Comparison of ENCODE assay signal across 8 cellular contexts in genomic region chrX:24027086-24027485, GRCh38. TPM values are rescaled to one million over a fixed set of nuclear protein-coding genes. Genes with fewer than 3 reads are reported as not detected.
DNase-seq lines count a peak whose midpoint lies in the region; ATAC-seq and TF ChIP-seq lines count a peak whose summit lies in the region.

Gene KLHL15 (minus strand): TSS chrX:24027186. CDS start chrX:24006693, 20,493 bp downstream.

- no peak for ATAC-seq in GM18868 (IDR thresholded peaks at IDR 0.05; ENCODE audit: unreplicated experiment)

- peak within 1 kb of the TSS; percentile 89 for H3K4me3 Mint-ChIP-seq in T-helper 2 cell treated with Interferon-gamma antibody and Interleukin-4, amounts not matched to agents 5 μg/mL and 100 μg/mL, for 36 hours

- TF ChIP-seq CTCF in kidney epithelial cell (IDR thresholded peaks at IDR 0.05; ENCODE audit: insufficient read depth, low read length, poor library complexity, severe bottlenecking), result no peak

- no peaks in the 10 kb centered on the region for H3K27me3 Mint-ChIP-seq in T-helper 2 cell treated with Interferon-gamma antibody and Interleukin-4, amounts not matched to agents 5 μg/mL and 100 μg/mL, for 36 hours (ENCODE audit: low read depth)

- no peaks in the 10 kb centered on the region for H3K9me3 Mint-ChIP-seq in T-helper 2 cell treated with Interferon-gamma antibody and Interleukin-4, amounts not matched to agents 5 μg/mL and 100 μg/mL, for 36 hours

- H3K9ac ChIP-seq in adipocyte (ENCODE audit: low read length), result peak within 1 kb of the TSS; percentile 87

- no peaks in the 10 kb centered on the region for H3K9me3 ChIP-seq in adipocyte (ENCODE audit: control insufficient read depth, low read length)

- peak within 1 kb of the TSS; percentile 91 for H3K27ac Mint-ChIP-seq in T-helper 2 cell treated with Interferon-gamma antibody and Interleukin-4, amounts not matched to agents 5 μg/mL and 100 μg/mL, for 36 hours

- peaks cover 5% of the 10 kb centered on the region for H3K36me3 Mint-ChIP-seq in T-helper 2 cell treated with Interferon-gamma antibody and Interleukin-4, amounts not matched to agents 5 μg/mL and 100 μg/mL, for 36 hours (ENCODE audit: low read depth)

- H3K27me3 ChIP-seq in adipocyte (replicated peaks; ENCODE audit: control insufficient read depth, insufficient read depth, low read length) (peaks cover 7% of the 10 kb centered on the region), kidney epithelial cell (ENCODE audit: control insufficient read depth, insufficient read depth, low read length) (no peaks in the 10 kb centered on the region)

- DNase-seq in T-helper 2 cell treated with Interferon-gamma antibody and Interleukin-4, amounts not matched to agents 5 μg/mL and 100 μg/mL, for 36 hours (ENCODE audit: low spot score), result no peak
- no peak for DNase-seq in T-helper 2 cell
- DNase-seq in adipocyte (ENCODE audit: low read depth), result no peak
- DNase-seq in kidney epithelial cell (ENCODE audit: low read depth), result no peak
- no peak for DNase-seq in stimulated activated CD4-positive, alpha-beta T cell treated with anti-CD3 and anti-CD28 coated beads, Interleukin-1b, Interleukin-23, amount 100 ng/mL, for 48 hours
- DNase-seq in stimulated activated naive CD4-positive, alpha-beta T cell (lab: John Stamatoyannopoulos, UW), result no peak

- H3K36me3 ChIP-seq in adipocyte (ENCODE audit: control insufficient read depth, insufficient read depth, low read length, severe bottlenecking) (no peaks in the 10 kb centered on the region), kidney epithelial cell (ENCODE audit: control insufficient read depth, insufficient read depth, low read length) (no peaks in the 10 kb centered on the region)

- H3K27ac ChIP-seq in temporal lobe (ENCODE audit: low read depth, low read length), result peak within 1 kb of the TSS; percentile 85

- H3K4me3 ChIP-seq in adipocyte (ENCODE audit: low read length) (peak within 1 kb of the TSS; percentile 81), kidney epithelial cell (ENCODE audit: low read depth, low read length) (peak within 1 kb of the TSS; percentile 73)

- no peaks in the 10 kb centered on the region for H3K4me1 ChIP-seq in adipocyte (ENCODE audit: control insufficient read depth, insufficient read depth, low read length)

- H3K4me1 Mint-ChIP-seq in T-helper 2 cell treated with Interferon-gamma antibody and Interleukin-4, amounts not matched to agents 5 μg/mL and 100 μg/mL, for 36 hours (ENCODE audit: low read depth), result peaks cover 8% of the 10 kb centered on the region

RNA-seq across cellular contexts. Expression of gene KLHL15, which starts in this region (rescaled TPM):
- total RNA-seq in kidney epithelial cell (4.4 and 4.6 TPM in 2 replicates), temporal lobe (25.6 TPM)
